ENCODE assay signal across 16 cellular contexts in the genomic region with DNA sequence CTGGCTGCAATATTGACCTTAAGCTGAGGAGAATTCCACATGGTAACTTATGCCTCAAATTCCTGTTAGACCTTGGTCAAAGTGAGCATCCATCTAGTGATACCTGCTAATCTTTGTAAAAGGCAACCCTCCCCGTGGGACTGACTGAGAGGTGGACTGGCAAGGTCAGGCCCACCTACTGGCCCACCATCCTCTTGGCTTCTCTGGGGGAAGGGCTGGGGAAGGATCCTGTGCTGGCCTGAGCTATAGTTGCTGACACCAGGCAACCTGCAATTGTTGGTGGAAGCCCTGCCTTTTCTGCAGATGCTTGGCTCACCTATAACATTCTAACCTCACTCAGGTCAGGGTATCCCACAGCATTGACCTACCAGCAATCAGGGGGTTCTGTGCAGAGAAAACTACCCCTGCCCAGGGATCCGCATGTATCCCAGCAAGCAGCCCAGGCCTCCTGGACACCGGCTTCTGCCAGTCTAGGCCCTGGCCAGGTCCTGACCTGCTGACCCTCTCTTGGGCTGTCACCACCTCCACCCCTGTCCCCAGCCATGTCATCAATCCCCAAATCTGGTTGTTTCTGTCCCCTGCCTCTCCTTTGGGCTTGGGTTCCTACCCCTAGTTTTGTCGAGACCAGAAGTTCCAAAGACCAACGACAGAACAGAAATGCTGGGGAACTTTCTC.
DNase-seq lines count a peak whose midpoint lies in the region; ATAC-seq and TF ChIP-seq lines count a peak whose summit lies in the region.
"Had no signal": no experiment of that assay in that cellular context is flagged by ENCODE, and none has a peak within 500 bp of the region (broad histone marks: within the 10 kb centered on the region; RNA-seq: fewer than 3 reads in every experiment).

No MANE protein-coding gene starts in this region.

- intact Hi-C loops in stomach (cut with DNase I; ENCODE audit: low total_unique reads), result no loop called here

- no peak overlapping the region for H3K27ac ChIP-seq in endodermal cell (ENCODE audit: low read depth, low read length)
- no peak overlapping the region for H3K27ac ChIP-seq in stomach
- H3K27ac ChIP-seq: GM23248 had no signal

- H3K9me3 ChIP-seq in endodermal cell (ENCODE audit: control insufficient read depth, low read length), result no peaks in the 10 kb centered on the region
- peaks cover 0 to 8% (median 0%) of the 10 kb centered on the region in 4 donors for H3K9me3 ChIP-seq in stomach
- H3K9me3 ChIP-seq: BE2C, HAP-1 had no signal

- no peak overlapping the region for H3K4me3 Mint-ChIP-seq in activated naive CD4-positive, alpha-beta T cell treated with anti-CD3 and anti-CD28 coated beads, Interleukin-2, amount 50 U/mL, for 24 hours
- H3K4me3 Mint-ChIP-seq in activated naive CD4-positive, alpha-beta T cell treated with anti-CD3 and anti-CD28 coated beads, Interleukin-2, amount 10 ng/mL, durations not matched to agents 7 days and 5 days, result no peak overlapping the region
- H3K4me3 Mint-ChIP-seq in endodermal cell, result no peak overlapping the region
- H3K4me3 Mint-ChIP-seq: CD4-positive, CD25-positive, alpha-beta regulatory T cell; CD8-positive, alpha-beta memory T cell had no signal

- H3K27ac Mint-ChIP-seq in activated naive CD4-positive, alpha-beta T cell treated with anti-CD3 and anti-CD28 coated beads, Interleukin-2, amount 50 U/mL, for 24 hours, result peak overlapping the region; percentile 67
- no peak overlapping the region for H3K27ac Mint-ChIP-seq in activated naive CD4-positive, alpha-beta T cell treated with anti-CD3 and anti-CD28 coated beads, Interleukin-2, amount 10 ng/mL, durations not matched to agents 7 days and 5 days
- no peak overlapping the region for H3K27ac Mint-ChIP-seq in endodermal cell
- H3K27ac Mint-ChIP-seq: CD4-positive, CD25-positive, alpha-beta regulatory T cell had no signal

- H3K36me3 Mint-ChIP-seq in activated naive CD4-positive, alpha-beta T cell treated with anti-CD3 and anti-CD28 coated beads, Interleukin-2, amount 50 U/mL, for 24 hours, result peaks cover 19% of the 10 kb centered on the region
- peaks cover 9% of the 10 kb centered on the region for H3K36me3 Mint-ChIP-seq in activated naive CD4-positive, alpha-beta T cell treated with anti-CD3 and anti-CD28 coated beads, Interleukin-2, amount 10 ng/mL, durations not matched to agents 7 days and 5 days
- H3K36me3 Mint-ChIP-seq in endodermal cell (ENCODE audit: low read depth), result no peaks in the 10 kb centered on the region

- H3K4me1 ChIP-seq in endodermal cell (ENCODE audit: control insufficient read depth, insufficient read depth, low read length) (no peaks in the 10 kb centered on the region), stomach (no peaks in the 10 kb centered on the region)
- H3K4me1 ChIP-seq: BE2C, HAP-1 had no signal

- peaks cover 24% of the 10 kb centered on the region for H3K4me1 Mint-ChIP-seq in activated naive CD4-positive, alpha-beta T cell treated with anti-CD3 and anti-CD28 coated beads, Interleukin-2, amount 50 U/mL, for 24 hours
- no peaks in the 10 kb centered on the region for H3K4me1 Mint-ChIP-seq in activated naive CD4-positive, alpha-beta T cell treated with anti-CD3 and anti-CD28 coated beads, Interleukin-2, amount 10 ng/mL, durations not matched to agents 7 days and 5 days
- H3K4me1 Mint-ChIP-seq in endodermal cell, result no peaks in the 10 kb centered on the region
- H3K4me1 Mint-ChIP-seq: CD8-positive, alpha-beta memory T cell had no signal

- H3K27me3 ChIP-seq in endodermal cell (ENCODE audit: control insufficient read depth, insufficient read depth, low read length, poor library complexity, severe bottlenecking) (no peaks in the 10 kb centered on the region), stomach (no peaks in the 10 kb centered on the region)
- H3K27me3 ChIP-seq: BE2C had no signal

- H3K27me3 Mint-ChIP-seq in activated naive CD4-positive, alpha-beta T cell treated with anti-CD3 and anti-CD28 coated beads, Interleukin-2, amount 50 U/mL, for 24 hours, result no peaks in the 10 kb centered on the region
- no peaks in the 10 kb centered on the region for H3K27me3 Mint-ChIP-seq in activated naive CD4-positive, alpha-beta T cell treated with anti-CD3 and anti-CD28 coated beads, Interleukin-2, amount 10 ng/mL, durations not matched to agents 7 days and 5 days
- H3K27me3 Mint-ChIP-seq in endodermal cell (ENCODE audit: insufficient read depth), result peaks cover 4% of the 10 kb centered on the region
- H3K27me3 Mint-ChIP-seq: CD4-positive, CD25-positive, alpha-beta regulatory T cell; CD8-positive, alpha-beta memory T cell had no signal

- TF ChIP-seq EP300 in stomach (IDR thresholded peaks at IDR 0.05), result no peak

- H3K9ac ChIP-seq in endodermal cell (ENCODE audit: extremely low read depth, low read length, poor library complexity, severe bottlenecking), result no peak overlapping the region
- H3K9ac ChIP-seq: GM23248 had no signal

- DNase-seq in activated naive CD4-positive, alpha-beta T cell treated with anti-CD3 and anti-CD28 coated beads, Interleukin-2, amount 10 ng/mL, durations not matched to agents 7 days and 5 days, result no peak
- DNase-seq in endodermal cell (peak; percentile 16), stomach (peak; percentile 8), amniotic stem cell (lab: John Stamatoyannopoulos, UW) (no peak), omental fat pad (ENCODE audit: low spot score) (no peak)
- DNase-seq: ACHN; BE2C; C1 segment of cervical spinal cord; CD4-positive, CD25-positive, alpha-beta regulatory T cell; CD8-positive, alpha-beta memory T cell; COR-L47; GM23248 had no signal

- ATAC-seq in GM18907 (IDR thresholded peaks at IDR 0.05; ENCODE audit: unreplicated experiment) (no peak), omental fat pad (ENCODE audit: low FRiP score) (no peak)
- ATAC-seq: HepG2 had no signal

- H3K36me3 ChIP-seq in endodermal cell (ENCODE audit: control insufficient read depth, insufficient read depth, low read length) (no peaks in the 10 kb centered on the region), stomach (no peaks in the 10 kb centered on the region)
- H3K36me3 ChIP-seq: BE2C, HAP-1 had no signal

- H3K4me3 ChIP-seq in endodermal cell (ENCODE audit: low read length), result no peak overlapping the region
- H3K4me3 ChIP-seq in stomach, result no peak overlapping the region
- H3K4me3 ChIP-seq: GM23248, HAP-1 had no signal

- TF ChIP-seq CTCF in endodermal cell (conservative IDR thresholded peaks at IDR 0.05) (no peak), stomach (IDR thresholded peaks at IDR 0.05) (no peak), omental fat pad (IDR thresholded peaks at IDR 0.05) (no peak)

- 80 to 91% methylated on average over 1 to 5 of the region's 5 CpGs for WGBS in endodermal cell (ENCODE audit: insufficient coverage in 1 of 2, insufficient read length in 1 of 2), 2 experiments
- WGBS in stomach, 5 donors, result 89 to 98% (median 91%) methylated on average over 4 to 5 of the region's 5 CpGs

- CTCF ChIA-PET in activated naive CD4-positive, alpha-beta T cell treated with anti-CD3 and anti-CD28 coated beads, Interleukin-2, amount 10 ng/mL, durations not matched to agents 7 days and 5 days (lab: Charles Lee), result no interaction called here

- no peak for TF ChIP-seq POLR2A in stomach (IDR thresholded peaks at IDR 0.05)

- no peaks in the 10 kb centered on the region for H3K9me3 Mint-ChIP-seq in activated naive CD4-positive, alpha-beta T cell treated with anti-CD3 and anti-CD28 coated beads, Interleukin-2, amount 50 U/mL, for 24 hours
- H3K9me3 Mint-ChIP-seq in activated naive CD4-positive, alpha-beta T cell treated with anti-CD3 and anti-CD28 coated beads, Interleukin-2, amount 10 ng/mL, durations not matched to agents 7 days and 5 days, result no peaks in the 10 kb centered on the region
- no peaks in the 10 kb centered on the region for H3K9me3 Mint-ChIP-seq in endodermal cell
- H3K9me3 Mint-ChIP-seq: CD8-positive, alpha-beta memory T cell had no signal

Comparison
In these comparisons a context has a peak if more than half of its experiments do, and no peak if none do; other contexts are left out.
1. DNase-seq: peak in endodermal cell (single experiment) and stomach (single experiment); none in activated naive CD4-positive, alpha-beta T cell treated with anti-CD3 and anti-CD28 coated beads, Interleukin-2, amount 10 ng/mL, durations not matched to agents 7 days and 5 days (single experiment), amniotic stem cell (single experiment) and omental fat pad (single experiment).